Comparison of ENCODE assay signal across 1 cellular context in genomic region chr2:75800456-75800855, GRCh38.
TF ChIP-seq lines count a peak whose summit lies in the region.

No MANE protein-coding gene starts in this region.

TF ChIP-seq in GM12878, 131 proteins besides CTCF, POLR2A, EP300 and RAD21 (continued from another document):
- TF ChIP-seq E4F1 (IDR thresholded peaks at IDR 0.05; ENCODE audit: borderline replicate concordance, partially characterized antibody) = no peak
- no peak for TF ChIP-seq KAT2A (conservative IDR thresholded peaks at IDR 0.05; ENCODE audit: control insufficient read depth, low read depth, low read length)
- no peak for TF ChIP-seq ZNF622 (IDR thresholded peaks at IDR 0.05)
- TF ChIP-seq CHD4 (IDR thresholded peaks at IDR 0.05) = no peak
- peak; percentile 73 for TF ChIP-seq IKZF1 (conservative IDR thresholded peaks at IDR 0.05)
- TF ChIP-seq PBX3 (IDR thresholded peaks at IDR 0.05; ENCODE audit: insufficient replicate concordance, low read depth, low read length) = no peak
- TF ChIP-seq CEBPB (IDR thresholded peaks at IDR 0.05; ENCODE audit: borderline replicate concordance in 1 of 2, low read depth in 2 of 2, low read length in 2 of 2) = peak in 1 of 2 experiments; percentile 81; a peak in 2 of 4 replicates
- TF ChIP-seq CUX1 (IDR thresholded peaks at IDR 0.05; ENCODE audit: insufficient replicate concordance, low read depth, low read length) = no peak
- TF ChIP-seq JUNB (IDR thresholded peaks at IDR 0.05) = peak; percentile 91
- TF ChIP-seq RBBP5 (conservative IDR thresholded peaks at IDR 0.05) = no peak
- no peak for TF ChIP-seq E2F8 (IDR thresholded peaks at IDR 0.05; ENCODE audit: low read depth, partially characterized antibody)
- no peak for TF ChIP-seq HDGF (IDR thresholded peaks at IDR 0.05)
- no peak for TF ChIP-seq CBX3 (IDR thresholded peaks at IDR 0.05; ENCODE audit: borderline replicate concordance, low read depth)
- TF ChIP-seq BHLHE40 (IDR thresholded peaks at IDR 0.05; ENCODE audit: borderline replicate concordance in 1 of 2, low read depth in 2 of 2, low read length in 1 of 2) = peak; percentile 19 to 51; a peak in 1 of 4 replicates
- no peak for TF ChIP-seq ATF3 (IDR thresholded peaks at IDR 0.05; ENCODE audit: borderline replicate concordance, extremely low read depth, low read depth, low read length)
- TF ChIP-seq MXI1 (IDR thresholded peaks at IDR 0.05; ENCODE audit: low read depth, low read length) = no peak
- 0 out of 2 replicates have a peak, but pooled peaks have one; percentile 38 for TF ChIP-seq JUND (IDR thresholded peaks at IDR 0.05; ENCODE audit: low read depth, low read length)
- no peak for TF ChIP-seq IRF5 (IDR thresholded peaks at IDR 0.05; ENCODE audit: borderline replicate concordance)
- TF ChIP-seq DPF2 (IDR thresholded peaks at IDR 0.05) = peak; percentile 44; the same call in 1 of the 2 replicates
- TF ChIP-seq NKRF (conservative IDR thresholded peaks at IDR 0.05) = no peak
- TF ChIP-seq TCF12 (IDR thresholded peaks at IDR 0.05; ENCODE audit: low read depth, low read length) = no peak
- TF ChIP-seq NRF1 (conservative IDR thresholded peaks at IDR 0.05; ENCODE audit: low read depth, low read length) = no peak
- TF ChIP-seq ZNF24 (IDR thresholded peaks at IDR 0.05) = no peak
